In the genomic region with DNA sequence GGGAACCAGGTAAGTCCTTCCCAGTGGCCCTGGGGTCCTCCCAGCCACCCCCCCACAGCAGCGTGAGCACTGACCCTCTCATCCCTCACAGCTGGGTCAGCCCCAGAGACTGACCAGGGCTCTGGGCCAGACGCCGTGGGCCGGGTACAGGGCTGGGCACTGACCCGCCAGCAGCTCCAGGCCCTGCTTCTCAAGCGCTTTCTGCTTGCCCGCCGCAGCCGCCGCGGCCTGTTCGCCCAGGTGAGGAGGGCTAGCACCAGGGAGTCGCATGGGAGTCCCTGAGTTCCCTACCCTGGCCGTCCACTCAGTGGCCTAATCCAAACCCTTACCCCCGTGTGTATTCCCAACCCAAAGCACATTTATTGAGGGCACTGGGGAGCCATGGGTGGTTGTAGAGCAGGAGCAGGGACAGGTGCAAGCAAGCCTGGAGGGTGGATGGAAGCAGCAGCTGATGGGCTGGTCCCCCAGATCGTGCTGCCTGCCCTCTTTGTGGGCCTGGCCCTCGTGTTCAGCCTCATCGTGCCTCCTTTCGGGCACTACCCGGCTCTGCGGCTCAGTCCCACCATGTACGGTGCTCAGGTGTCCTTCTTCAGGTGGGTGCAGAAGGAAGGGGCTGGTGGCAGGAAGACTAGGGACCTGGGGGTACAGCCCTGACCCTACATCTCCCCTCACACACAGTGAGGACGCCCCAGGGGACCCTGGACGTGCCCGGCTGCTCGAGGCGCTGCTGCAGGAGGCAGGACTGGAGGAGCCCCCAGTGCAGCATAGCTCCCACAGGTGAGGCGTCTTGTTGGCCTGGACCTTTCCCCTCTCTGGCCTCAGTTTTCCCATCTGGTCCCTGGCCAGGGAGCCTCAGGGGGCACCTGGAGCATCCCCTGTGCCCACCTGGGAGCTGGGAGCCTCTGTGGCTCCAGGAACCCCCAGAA, we compare ENCODE assay signal across 3 cellular contexts.
TF ChIP-seq lines count a peak whose summit lies in the region.

No MANE protein-coding gene starts in this region.

TF ChIP-seq in A549, 52 proteins besides CTCF, POLR2A, EP300 and RAD21:
- peak; percentile 95 for TF ChIP-seq ZFP36 (IDR thresholded peaks at IDR 0.05; ENCODE audit: borderline replicate concordance, partially characterized antibody)
- TF ChIP-seq HEYL (CRISPR knock-in tag; IDR thresholded peaks at IDR 0.05): no peak
- 0 out of 2 replicates have a peak, but pooled peaks have one; percentile 18 for TF ChIP-seq HDAC2 (IDR thresholded peaks at IDR 0.05)
- TF ChIP-seq KDM1A (IDR thresholded peaks at IDR 0.05; ENCODE audit: low read depth): peak; percentile 82; the same call in 1 of the 2 replicates

TF ChIP-seq in IMR-90, 13 proteins besides CTCF, POLR2A, EP300 and RAD21:
- no peak for TF ChIP-seq MAFK (IDR thresholded peaks at IDR 0.05; ENCODE audit: low read depth, low read length)
- TF ChIP-seq FOS (IDR thresholded peaks at IDR 0.05; ENCODE audit: low read depth, low read length): no peak
- no peak for TF ChIP-seq RFX5 (IDR thresholded peaks at IDR 0.05; ENCODE audit: low read depth, low read length)
- TF ChIP-seq CHD1 (IDR thresholded peaks at IDR 0.05; ENCODE audit: low read depth, low read length): no peak
- no peak for TF ChIP-seq BHLHE40 (IDR thresholded peaks at IDR 0.05; ENCODE audit: low read depth, low read length)
- no peak for TF ChIP-seq MXI1 (IDR thresholded peaks at IDR 0.05; ENCODE audit: borderline replicate concordance, low read depth, low read length)
- TF ChIP-seq, protein P1, sequence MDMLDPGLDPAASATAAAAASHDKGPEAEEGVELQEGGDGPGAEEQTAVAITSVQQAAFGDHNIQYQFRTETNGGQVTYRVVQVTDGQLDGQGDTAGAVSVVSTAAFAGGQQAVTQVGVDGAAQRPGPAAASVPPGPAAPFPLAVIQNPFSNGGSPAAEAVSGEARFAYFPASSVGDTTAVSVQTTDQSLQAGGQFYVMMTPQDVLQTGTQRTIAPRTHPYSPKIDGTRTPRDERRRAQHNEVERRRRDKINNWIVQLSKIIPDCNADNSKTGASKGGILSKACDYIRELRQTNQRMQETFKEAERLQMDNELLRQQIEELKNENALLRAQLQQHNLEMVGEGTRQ (IDR thresholded peaks at IDR 0.05; ENCODE audit: low read depth, low read length): no peak
TF ChIP-seq in IMR-90: peak in this region for 0.

TF ChIP-seq in H1, 55 proteins besides CTCF, POLR2A, EP300 and RAD21:
- TF ChIP-seq KDM1A (IDR thresholded peaks at IDR 0.05; ENCODE audit: borderline replicate concordance, low read length): peak; percentile 39; the same call in 1 of the 2 replicates
- TF ChIP-seq SAP30 (IDR thresholded peaks at IDR 0.05; ENCODE audit: insufficient read depth, insufficient replicate concordance, low read length): no peak
